Comparison of ENCODE assay signal across 1 cellular context in the genomic region with DNA sequence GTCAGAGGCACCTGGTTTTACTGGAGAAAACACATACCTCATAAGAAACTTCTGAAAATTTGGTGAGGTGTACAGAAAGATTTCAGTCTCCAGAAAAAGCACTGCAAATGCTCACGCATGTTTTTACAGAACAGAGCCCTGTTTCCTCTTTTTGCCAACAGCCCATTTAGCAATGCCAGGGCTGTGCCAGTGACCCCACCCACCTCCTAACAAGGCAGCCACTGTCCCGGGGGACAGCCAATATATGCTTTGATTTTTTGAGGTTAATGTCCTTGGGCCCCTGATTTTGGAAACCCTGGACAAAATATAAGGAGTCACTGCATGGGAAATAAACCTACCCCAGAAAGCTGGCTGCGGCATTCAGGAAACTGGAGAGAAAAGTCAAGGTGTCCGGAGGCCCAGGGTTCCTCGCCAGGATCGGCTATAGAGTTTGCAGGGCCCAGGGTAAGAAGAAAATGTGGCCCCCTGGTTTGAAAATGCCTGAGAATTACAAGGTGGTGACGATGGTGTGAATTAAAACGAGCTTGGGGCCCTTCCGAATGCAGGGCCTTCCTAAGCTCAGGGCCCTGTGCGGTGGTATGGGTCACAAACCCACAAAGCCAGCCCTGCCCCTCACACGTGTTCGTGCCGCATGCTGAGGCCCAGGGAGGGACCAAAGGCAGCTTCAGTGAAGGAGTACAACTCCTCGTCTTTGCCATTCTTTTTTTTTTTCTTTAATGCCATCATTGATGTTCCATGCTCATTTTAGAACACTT.
TF ChIP-seq lines count a peak whose summit lies in the region.

No MANE protein-coding gene starts in this region.

TF ChIP-seq in WTC11, 78 proteins besides CTCF, POLR2A, EP300 and RAD21 (continued from another document):
- TF ChIP-seq, protein P1, sequence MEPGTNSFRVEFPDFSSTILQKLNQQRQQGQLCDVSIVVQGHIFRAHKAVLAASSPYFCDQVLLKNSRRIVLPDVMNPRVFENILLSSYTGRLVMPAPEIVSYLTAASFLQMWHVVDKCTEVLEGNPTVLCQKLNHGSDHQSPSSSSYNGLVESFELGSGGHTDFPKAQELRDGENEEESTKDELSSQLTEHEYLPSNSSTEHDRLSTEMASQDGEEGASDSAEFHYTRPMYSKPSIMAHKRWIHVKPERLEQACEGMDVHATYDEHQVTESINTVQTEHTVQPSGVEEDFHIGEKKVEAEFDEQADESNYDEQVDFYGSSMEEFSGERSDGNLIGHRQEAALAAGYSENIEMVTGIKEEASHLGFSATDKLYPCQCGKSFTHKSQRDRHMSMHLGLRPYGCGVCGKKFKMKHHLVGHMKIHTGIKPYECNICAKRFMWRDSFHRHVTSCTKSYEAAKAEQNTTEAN (CRISPR knock-in tag; IDR thresholded peaks at IDR 0.05), result no peak
